In the genomic region with DNA sequence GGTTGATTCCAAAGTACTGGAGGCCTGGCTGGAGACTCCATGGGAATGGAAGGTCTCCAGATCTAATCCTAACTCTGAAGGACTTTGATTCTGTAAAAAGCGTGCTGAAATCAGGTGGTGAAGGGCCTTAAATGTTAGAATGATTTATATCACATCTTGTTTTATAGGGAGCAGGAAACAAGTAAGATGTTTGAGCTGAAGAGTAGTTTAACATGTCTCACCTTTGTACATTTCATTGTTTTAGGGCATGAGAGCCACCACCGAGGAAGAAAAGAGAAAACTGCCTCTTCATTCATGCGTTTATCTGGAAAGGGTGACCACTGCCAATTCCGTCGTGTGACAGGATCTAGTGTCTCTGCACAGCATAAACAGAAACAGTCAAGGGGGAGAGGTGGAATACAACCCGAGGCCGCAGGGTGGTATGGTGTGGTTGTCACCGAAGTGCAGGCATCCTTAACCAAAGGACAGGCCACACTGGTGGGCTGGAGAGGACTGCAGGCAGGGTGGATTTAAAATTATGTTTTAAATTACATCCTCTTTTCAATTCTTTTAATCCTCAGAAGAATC, we compare ENCODE assay signal across 19 cellular contexts.
"Had no signal": no experiment of that assay in that cellular context is flagged by ENCODE, and none has a peak within 500 bp of the region (broad histone marks: within the 10 kb centered on the region; RNA-seq: fewer than 3 reads in every experiment).

No MANE protein-coding gene starts in this region.

- H3K27me3 ChIP-seq: gastrocnemius medialis, left lung had no signal

- DNase-seq: central memory CD4-positive, alpha-beta T cell; dermis blood vessel endothelial cell; dorsolateral prefrontal cortex; effector CD4-positive, alpha-beta T cell; effector memory CD4-positive, alpha-beta T cell; foreskin melanocyte; gastrocnemius medialis; glutamatergic neuron; head of caudate nucleus; heart right ventricle; hippocampal formation; left cardiac atrium; left lung; left ventricle myocardium superior; lower lobe of right lung; mesenchymal stem cell had no signal

- H3K9me3 ChIP-seq: esophagus muscularis mucosa, gastrocnemius medialis, heart right ventricle, left lung, lower lobe of right lung had no signal

- H3K4me3 Mint-ChIP-seq: mesothelial cell of epicardium had no signal

- H3K4me1 ChIP-seq: esophagus muscularis mucosa, gastrocnemius medialis, left lung, lower lobe of right lung had no signal

- H3K4me3 ChIP-seq: coronary artery, dorsolateral prefrontal cortex, esophagus muscularis mucosa, gastrocnemius medialis, heart right ventricle, left lung, lower lobe of right lung had no signal

- H3K36me3 ChIP-seq: esophagus muscularis mucosa, gastrocnemius medialis, heart right ventricle, left lung, lower lobe of right lung had no signal

- H3K27ac ChIP-seq: coronary artery, dorsolateral prefrontal cortex, esophagus muscularis mucosa, gastrocnemius medialis, heart right ventricle, left lung, lower lobe of right lung had no signal

- ATAC-seq: gastrocnemius medialis, heart right ventricle, left cardiac atrium, left lung, left ventricle myocardium superior, lower lobe of right lung had no signal

- H3K36me3 Mint-ChIP-seq: mesothelial cell of epicardium had no signal

- H3K27ac Mint-ChIP-seq: mesothelial cell of epicardium had no signal
